9 cellular contexts compared by ENCODE assay signal in the genomic region with DNA sequence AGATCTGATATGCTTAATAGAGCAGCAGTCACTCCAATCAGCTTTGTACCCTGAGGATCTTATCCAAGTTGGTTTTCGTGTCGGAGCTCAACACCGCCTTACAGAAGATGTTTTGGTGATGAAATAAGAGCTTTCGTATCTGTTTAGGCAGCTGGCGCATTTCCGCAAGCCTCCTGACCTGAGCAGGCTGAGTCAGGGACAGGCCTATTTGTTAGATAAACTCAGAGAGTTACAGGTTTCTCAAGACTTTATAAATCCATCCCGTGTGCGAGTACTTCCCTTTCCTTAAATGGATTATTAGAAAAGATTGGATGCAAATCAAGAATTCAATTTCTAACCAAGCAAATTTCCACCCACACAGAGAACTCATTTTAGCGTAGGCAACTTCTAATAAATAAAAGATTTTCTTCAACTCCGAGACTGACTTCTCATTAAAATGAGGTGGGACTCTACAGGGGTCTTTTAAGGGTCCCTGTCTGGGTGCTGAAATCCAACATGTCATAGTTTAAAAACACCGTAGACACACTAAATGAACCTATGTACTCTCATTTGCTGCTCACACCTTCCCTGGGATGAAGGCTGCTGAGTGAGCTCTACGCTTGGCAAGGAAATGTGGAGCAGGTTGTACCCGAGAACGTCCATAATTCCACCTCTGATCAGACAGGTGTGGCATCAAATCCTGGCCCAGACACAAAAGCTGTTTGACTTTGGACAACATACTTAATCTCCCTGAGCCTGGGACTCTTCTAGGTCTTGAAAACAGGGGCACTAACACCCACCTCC.
DNase-seq lines count a peak whose midpoint lies in the region; TF ChIP-seq lines count a peak whose summit lies in the region.
"Had no signal": no experiment of that assay in that cellular context is flagged by ENCODE, and none has a peak within 500 bp of the region (broad histone marks: within the 10 kb centered on the region; RNA-seq: fewer than 3 reads in every experiment).

No MANE protein-coding gene starts in this region.

- 52% methylated on average over 7 to 14 of the region's 14 CpGs for WGBS in transverse colon (ENCODE audit: low coverage in 1 of 2), 2 donors

- intact Hi-C loops in transverse colon (cut with DNase I; ENCODE audit: low total_unique reads), result no loop called here

- no peaks in the 10 kb centered on the region for H3K9me3 ChIP-seq in transverse colon

- no peaks in the 10 kb centered on the region for H3K27me3 ChIP-seq in transverse colon

- no peak for TF ChIP-seq EP300 in transverse colon (IDR thresholded peaks at IDR 0.05; ENCODE audit: low read depth)

- no peaks in the 10 kb centered on the region for H3K36me3 ChIP-seq in transverse colon

- peaks cover 6 to 19% (median 11%) of the 10 kb centered on the region in 4 donors for H3K4me1 ChIP-seq in transverse colon

- DNase-seq in LoVo (ENCODE audit: low spot score) (peak; percentile 57), coronary artery (ENCODE audit: low spot score) (peak; percentile 83), medulla oblongata (ENCODE audit: extremely low spot score) (peak; percentile 7), transverse colon (peak; percentile 56), UCSD-AML1 (lab: John Stamatoyannopoulos, UW; ENCODE audit: unreplicated experiment) (no peak), middle frontal gyrus (ENCODE audit: extremely low spot score, low spot score) (no peak), COR-L47 (lab: John Stamatoyannopoulos, UW) (no peak), mesenteric fat pad (ENCODE audit: low spot score) (no peak)
- DNase-seq: H7 had no signal

- H3K4me3 ChIP-seq in coronary artery (peak overlapping the region; percentile 42), transverse colon (no peak overlapping the region)

- no peak for TF ChIP-seq POLR2A in transverse colon (IDR thresholded peaks at IDR 0.05)

- H3K27ac ChIP-seq in coronary artery, result peak overlapping the region in 1 of 2 donors; percentile 75
- peak overlapping the region; percentile 46 to 63 (median 50) for H3K27ac ChIP-seq in transverse colon

- in situ Hi-C loops in transverse colon (cut with MboI; ENCODE audit: low pct_ligation_motif_present in 1 of 4, low pct_unique_long_range_greater_than_20kb in 1 of 4, low sequenced_read_pairs in 3 of 4), result no loop called here

- TF ChIP-seq CTCF in coronary artery (IDR thresholded peaks at IDR 0.05) (no peak), transverse colon (IDR thresholded peaks at IDR 0.05) (no peak)

Comparison
In these comparisons a context has a peak if more than half of its experiments do, and no peak if none do; other contexts are left out.
1. DNase-seq: peak in LoVo (single experiment), coronary artery (single experiment), medulla oblongata (single experiment) and transverse colon (single experiment); none in UCSD-AML1 (single experiment), middle frontal gyrus (single experiment), COR-L47 (single experiment) and mesenteric fat pad (single experiment).